In the genomic region with DNA sequence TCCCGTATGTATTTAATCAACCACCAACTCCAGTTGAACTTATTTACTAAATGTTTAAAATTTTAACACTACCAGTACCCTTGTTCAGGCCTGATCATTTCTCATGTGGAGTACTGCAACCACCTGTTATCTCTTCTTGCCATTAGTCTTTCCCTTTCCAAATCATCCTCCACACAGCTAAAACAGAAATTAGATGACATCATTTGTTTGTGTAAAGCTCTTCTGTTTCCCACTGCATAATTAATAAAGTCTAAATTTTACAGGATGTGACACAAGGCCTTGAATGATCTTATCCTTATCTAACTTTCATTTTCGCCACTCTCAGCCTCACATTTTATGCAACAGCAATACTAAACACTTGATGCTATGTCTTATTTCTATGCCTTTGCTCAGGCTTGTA, we compare ENCODE assay signal across 16 cellular contexts. TPM values are rescaled to one million over a fixed set of nuclear protein-coding genes. Genes with fewer than 3 reads are reported as not detected.
DNase-seq lines count a peak whose midpoint lies in the region; ATAC-seq, FAIRE-seq and TF ChIP-seq lines count a peak whose summit lies in the region.
"Had no signal": no experiment of that assay in that cellular context is flagged by ENCODE, and none has a peak within 500 bp of the region (broad histone marks: within the 10 kb centered on the region; RNA-seq: fewer than 3 reads in every experiment).

No MANE protein-coding gene starts in this region.

- peaks cover 0 to 72% of the 10 kb centered on the region in 2 experiments for H3K36me3 ChIP-seq in HEK293 (ENCODE audit: control insufficient read depth in 2 of 2, insufficient read depth in 1 of 2, low read length in 2 of 2)
- H3K36me3 ChIP-seq in kidney (ENCODE audit: control insufficient read depth in 1 of 2, insufficient read depth in 2 of 2, low read length in 2 of 2), result peaks cover 22 to 23% of the 10 kb centered on the region in 2 donors

- no peak for FAIRE-seq in kidney (lab: Jason Lieb, UNC)
- FAIRE-seq: H54 had no signal

- H3K9me3 ChIP-seq in HEK293 (ENCODE audit: control insufficient read depth, insufficient read depth, low read depth, low read length), result no peaks in the 10 kb centered on the region
- H3K9me3 ChIP-seq in kidney (ENCODE audit: control insufficient read depth in 1 of 2, low read length in 2 of 2), result no peaks in the 10 kb centered on the region
- H3K9me3 ChIP-seq: BLaER1 treated with 17β-estradiol and CSF1 and Interleukin-3, amounts not matched to agents 10 nM and 100 nM had no signal

- no peak for TF ChIP-seq CTCF in HEK293 (tag by site-specific recombination; IDR thresholded peaks at IDR 0.05)
- TF ChIP-seq CTCF in kidney (IDR thresholded peaks at IDR 0.05; ENCODE audit: borderline replicate concordance, extremely low read depth, insufficient read depth), result no peak

- H3K4me3 Mint-ChIP-seq in activated T-cell treated with anti-CD3 and anti-CD28 coated beads, Interleukin-2, amount 50 U/mL, for 72 hours, result no peak overlapping the region
- no peak overlapping the region for H3K4me3 Mint-ChIP-seq in stimulated activated naive CD8-positive, alpha-beta T cell treated with anti-CD3 and anti-CD28 coated beads, Interleukin-15, amount 100 ng/mL, for 72 hours
- H3K4me3 Mint-ChIP-seq: CD4-positive, CD25-positive, alpha-beta regulatory T cell had no signal

- no peak overlapping the region for H3K4me3 ChIP-seq in HEK293 (ENCODE audit: low read depth, low read length)
- H3K4me3 ChIP-seq in kidney (ENCODE audit: low read length in 2 of 2), result no peak overlapping the region
- H3K4me3 ChIP-seq: BLaER1 treated with 17β-estradiol and CSF1 and Interleukin-3, amounts not matched to agents 10 nM and 100 nM had no signal

- DNase-seq in activated T-cell treated with anti-CD3 and anti-CD28 coated beads, Interleukin-2, amount 50 U/mL, for 72 hours, result no peak
- no peak for DNase-seq in activated T-cell treated with anti-CD3 and anti-CD28 coated beads for 4 hours
- peak; percentile 5 for DNase-seq in dermis blood vessel endothelial cell
- no peak for DNase-seq in stimulated activated naive CD8-positive, alpha-beta T cell treated with anti-CD3 and anti-CD28 coated beads, Interleukin-15, amount 100 ng/mL, for 72 hours
- no peak for DNase-seq in NK-92 (lab: John Stamatoyannopoulos, UW; ENCODE audit: unreplicated experiment)
- no peak for DNase-seq in kidney
- DNase-seq: 8988T, AML-193, Calu3, DMS 273 treated with DMSO at 0.1 percent for 48 hours had no signal

- peaks cover 5 to 11% of the 10 kb centered on the region in 2 donors for H3K36me3 Mint-ChIP-seq in activated T-cell treated with anti-CD3 and anti-CD28 coated beads, Interleukin-2, amount 50 U/mL, for 72 hours (ENCODE audit: insufficient read depth in 2 of 2)

- H3K4me1 ChIP-seq in HEK293 (ENCODE audit: control insufficient read depth, insufficient read depth, low read length) (no peaks in the 10 kb centered on the region), kidney (ENCODE audit: control insufficient read depth in 1 of 2, insufficient read depth in 1 of 2, low read depth in 1 of 2, low read length in 2 of 2) (no peaks in the 10 kb centered on the region)
- H3K4me1 ChIP-seq: BLaER1 treated with 17β-estradiol and CSF1 and Interleukin-3, amounts not matched to agents 10 nM and 100 nM had no signal

- POLR2A ChIA-PET in HEK293 (lab: Yijun Ruan, JAX), result no interaction called here

- H3K9ac ChIP-seq in kidney (ENCODE audit: low read length in 2 of 2), result no peak overlapping the region
- H3K9ac ChIP-seq: BLaER1 treated with 17β-estradiol and CSF1 and Interleukin-3, amounts not matched to agents 10 nM and 100 nM had no signal

- no peaks in the 10 kb centered on the region for H3K27me3 Mint-ChIP-seq in activated T-cell treated with anti-CD3 and anti-CD28 coated beads, Interleukin-2, amount 50 U/mL, for 72 hours (ENCODE audit: low read depth)
- no peaks in the 10 kb centered on the region for H3K27me3 Mint-ChIP-seq in stimulated activated naive CD8-positive, alpha-beta T cell treated with anti-CD3 and anti-CD28 coated beads, Interleukin-15, amount 100 ng/mL, for 72 hours
- H3K27me3 Mint-ChIP-seq: CD4-positive, CD25-positive, alpha-beta regulatory T cell had no signal

- no peak for ATAC-seq in activated T-cell treated with anti-CD3 and anti-CD28 coated beads, Interleukin-2, amount 50 U/mL, for 72 hours (replicated peaks in 1 of 2)
- no peak for ATAC-seq in stimulated activated naive CD8-positive, alpha-beta T cell treated with anti-CD3 and anti-CD28 coated beads, Interleukin-15, amount 100 ng/mL, for 72 hours
- ATAC-seq: HCT116 had no signal

- H3K27ac ChIP-seq in HEK293 (ENCODE audit: extremely low read depth, low read depth, low read length) (no peak overlapping the region), kidney (ENCODE audit: low read depth in 2 of 2, low read length in 2 of 2) (no peak overlapping the region)
- H3K27ac ChIP-seq: BLaER1 treated with 17β-estradiol and CSF1 and Interleukin-3, amounts not matched to agents 10 nM and 100 nM; HL-60 had no signal

- H3K9me3 Mint-ChIP-seq in activated T-cell treated with anti-CD3 and anti-CD28 coated beads, Interleukin-2, amount 50 U/mL, for 72 hours, result no peaks in the 10 kb centered on the region
- no peaks in the 10 kb centered on the region for H3K9me3 Mint-ChIP-seq in stimulated activated naive CD8-positive, alpha-beta T cell treated with anti-CD3 and anti-CD28 coated beads, Interleukin-15, amount 100 ng/mL, for 72 hours

- H3K4me1 Mint-ChIP-seq in activated T-cell treated with anti-CD3 and anti-CD28 coated beads, Interleukin-2, amount 50 U/mL, for 72 hours (ENCODE audit: low read depth), result no peaks in the 10 kb centered on the region
- H3K4me1 Mint-ChIP-seq in stimulated activated naive CD8-positive, alpha-beta T cell treated with anti-CD3 and anti-CD28 coated beads, Interleukin-15, amount 100 ng/mL, for 72 hours, result peaks cover 4% of the 10 kb centered on the region

- CTCF ChIA-PET in HEK293 (lab: Yijun Ruan, JAX), result interaction anchor here (5.2 kb wide), 1 partner anchor 9 kb away, joined by 29 read pairs; no protein-coding TSS in a partner anchor

- intact Hi-C loops in kidney (cut with DNase I), result no loop called here

- H3K27ac Mint-ChIP-seq in activated T-cell treated with anti-CD3 and anti-CD28 coated beads, Interleukin-2, amount 50 U/mL, for 72 hours, result peak overlapping the region; percentile 79
- H3K27ac Mint-ChIP-seq in stimulated activated naive CD8-positive, alpha-beta T cell treated with anti-CD3 and anti-CD28 coated beads, Interleukin-15, amount 100 ng/mL, for 72 hours, result peak overlapping the region; percentile 32 to 55

TF ChIP-seq in HEK293, 187 proteins besides CTCF, POLR2A, EP300 and RAD21:
- TF ChIP-seq SCRT2 (tag by site-specific recombination; IDR thresholded peaks at IDR 0.05) (peak; percentile 75), SP7 (tag by site-specific recombination; IDR thresholded peaks at IDR 0.05) (no peak), ZFP3 (tag by site-specific recombination; IDR thresholded peaks at IDR 0.05; ENCODE audit: low read depth) (no peak), ZSCAN23 (tag by site-specific recombination; IDR thresholded peaks at IDR 0.05) (no peak)
- TF ChIP-seq, protein P1, sequence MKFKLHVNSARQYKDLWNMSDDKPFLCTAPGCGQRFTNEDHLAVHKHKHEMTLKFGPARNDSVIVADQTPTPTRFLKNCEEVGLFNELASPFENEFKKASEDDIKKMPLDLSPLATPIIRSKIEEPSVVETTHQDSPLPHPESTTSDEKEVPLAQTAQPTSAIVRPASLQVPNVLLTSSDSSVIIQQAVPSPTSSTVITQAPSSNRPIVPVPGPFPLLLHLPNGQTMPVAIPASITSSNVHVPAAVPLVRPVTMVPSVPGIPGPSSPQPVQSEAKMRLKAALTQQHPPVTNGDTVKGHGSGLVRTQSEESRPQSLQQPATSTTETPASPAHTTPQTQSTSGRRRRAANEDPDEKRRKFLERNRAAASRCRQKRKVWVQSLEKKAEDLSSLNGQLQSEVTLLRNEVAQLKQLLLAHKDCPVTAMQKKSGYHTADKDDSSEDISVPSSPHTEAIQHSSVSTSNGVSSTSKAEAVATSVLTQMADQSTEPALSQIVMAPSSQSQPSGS (tag by site-specific recombination; IDR thresholded peaks at IDR 0.05; ENCODE audit: low read depth), result peak; percentile 81

RNA-seq across cellular contexts. Expression of a gene that starts 24.4 kb away (rescaled TPM):
- total RNA-seq in activated T-cell treated with anti-CD3 and anti-CD28 coated beads, Interleukin-2, amount 50 U/mL, for 72 hours, result 10 to 100 TPM; 27.9 to 28.4 TPM
- total RNA-seq in dermis blood vessel endothelial cell (19.9 and 26.1 TPM in 2 replicates), kidney (31.8 TPM)
- 11.3 TPM for polyA plus RNA-seq in kidney (ENCODE audit: insufficient read depth, low read depth, low replicate concordance)

RNA-seq across cellular contexts. Expression of a gene that starts 24.5 kb away (rescaled TPM):
- 10 to 100 TPM; 28.8 to 36.2 TPM for total RNA-seq in activated T-cell treated with anti-CD3 and anti-CD28 coated beads, Interleukin-2, amount 50 U/mL, for 72 hours
- 25.5 and 29.9 TPM in 2 replicates for total RNA-seq in dermis blood vessel endothelial cell
- 20.9 TPM for total RNA-seq in kidney
- polyA plus RNA-seq in kidney (ENCODE audit: insufficient read depth, low read depth, low replicate concordance), result 3.6 TPM
